1 cellular context compared by ENCODE assay signal in the genomic region with DNA sequence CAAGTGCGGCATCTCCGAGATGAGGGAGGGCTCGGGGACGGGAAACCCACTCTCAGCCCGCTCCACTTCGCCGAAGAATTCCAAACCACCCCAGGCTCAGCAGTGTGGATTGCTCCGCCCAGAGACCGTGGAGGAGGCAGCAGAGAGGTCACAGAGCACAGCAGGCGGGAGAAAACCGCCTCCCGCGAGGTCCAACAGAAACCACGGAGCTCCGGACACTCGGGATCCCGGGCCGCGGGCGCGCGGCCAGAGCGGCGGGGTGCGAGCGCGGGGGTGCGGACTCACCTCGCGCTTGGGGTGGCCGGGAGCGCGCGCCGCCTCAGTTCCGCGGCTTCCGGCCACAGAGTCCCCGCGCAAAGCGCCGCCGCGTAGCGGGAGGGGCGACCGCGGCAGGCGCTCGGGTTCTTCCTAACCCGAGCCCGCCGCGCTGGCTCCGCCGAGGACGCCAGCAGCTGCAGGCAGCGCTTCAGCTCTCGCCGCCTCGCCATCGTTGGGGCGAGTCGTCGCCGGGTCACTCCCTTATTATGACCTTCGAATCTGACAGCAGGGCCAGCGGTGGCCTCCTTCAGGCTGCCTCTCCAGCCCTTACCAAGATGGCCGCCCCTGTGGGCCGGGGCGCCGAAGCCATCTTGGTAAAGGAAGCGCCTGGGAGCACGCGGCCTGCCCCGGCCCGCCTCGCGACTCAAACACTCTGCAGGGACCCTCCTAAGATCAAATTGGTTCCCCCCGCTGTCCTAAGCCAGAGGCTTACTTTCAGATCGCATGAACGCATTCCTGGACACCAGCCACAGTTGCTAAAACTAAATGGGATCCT.
TF ChIP-seq lines count a peak whose summit lies in the region.

A gene (minus strand): TSS at position 106 of the 814 bp plus-strand sequence. CDS start 20,323 bp downstream, outside the sequence.

TF ChIP-seq in HEK293, 187 proteins besides CTCF, POLR2A, EP300 and RAD21 (continued from another document and continues in another):
- TF ChIP-seq REPIN1 (tag by site-specific recombination; IDR thresholded peaks at IDR 0.05; ENCODE audit: low read depth) (0 out of 2 replicates have a peak, but pooled peaks have one; percentile 14), ZNF121 (tag by site-specific recombination; IDR thresholded peaks at IDR 0.05) (0 out of 2 replicates have a peak, but pooled peaks have one; percentile 13), ZNF433 (tag by site-specific recombination; IDR thresholded peaks at IDR 0.05; ENCODE audit: low read depth) (no peak), SP3 (tag by site-specific recombination; IDR thresholded peaks at IDR 0.05) (peak; percentile 77), ZNF548 (tag by site-specific recombination; IDR thresholded peaks at IDR 0.05) (no peak), ZFP69B (tag by site-specific recombination; IDR thresholded peaks at IDR 0.05) (peak; percentile 52), ZBTB20 (tag by site-specific recombination; IDR thresholded peaks at IDR 0.05) (peak; percentile 78; the same call in 1 of the 2 replicates), ZNF391 (tag by site-specific recombination; IDR thresholded peaks at IDR 0.05; ENCODE audit: borderline replicate concordance, low read depth) (no peak), ZNF324 (tag by site-specific recombination; IDR thresholded peaks at IDR 0.05) (peak; percentile 86), ZFP37 (tag by site-specific recombination; IDR thresholded peaks at IDR 0.05) (peak; percentile 28; the same call in 1 of the 2 replicates), ZNF366 (tag by site-specific recombination; conservative IDR thresholded peaks at IDR 0.05) (peak; percentile 40), ZNF830 (tag by site-specific recombination; IDR thresholded peaks at IDR 0.05; ENCODE audit: low read depth) (no peak), ZNF747 (tag by site-specific recombination; IDR thresholded peaks at IDR 0.05) (no peak), HOXA7 (CRISPR knock-in tag; IDR thresholded peaks at IDR 0.05; ENCODE audit: borderline replicate concordance) (no peak), ZNF221 (tag by site-specific recombination; IDR thresholded peaks at IDR 0.05; ENCODE audit: borderline replicate concordance) (no peak), ZBTB8A (tag by site-specific recombination; IDR thresholded peaks at IDR 0.05) (peak; percentile 69; the same call in 1 of the 2 replicates), HOXC10 (CRISPR knock-in tag; IDR thresholded peaks at IDR 0.05) (no peak), ZNF155 (tag by site-specific recombination; IDR thresholded peaks at IDR 0.05) (no peak), ZNF660 (tag by site-specific recombination; IDR thresholded peaks at IDR 0.05) (peak; percentile 87), ZNF404 (tag by site-specific recombination; IDR thresholded peaks at IDR 0.05) (no peak), ZNF473 (tag by site-specific recombination; IDR thresholded peaks at IDR 0.05) (no peak), ZNF658 (tag by site-specific recombination; IDR thresholded peaks at IDR 0.05) (no peak), ZNF48 (tag by site-specific recombination; IDR thresholded peaks at IDR 0.05) (no peak), PRDM1 (tag by site-specific recombination; IDR thresholded peaks at IDR 0.05) (no peak), BCL11A (tag by site-specific recombination; IDR thresholded peaks at IDR 0.05; ENCODE audit: low read depth) (no peak)
- TF ChIP-seq, protein P1, sequence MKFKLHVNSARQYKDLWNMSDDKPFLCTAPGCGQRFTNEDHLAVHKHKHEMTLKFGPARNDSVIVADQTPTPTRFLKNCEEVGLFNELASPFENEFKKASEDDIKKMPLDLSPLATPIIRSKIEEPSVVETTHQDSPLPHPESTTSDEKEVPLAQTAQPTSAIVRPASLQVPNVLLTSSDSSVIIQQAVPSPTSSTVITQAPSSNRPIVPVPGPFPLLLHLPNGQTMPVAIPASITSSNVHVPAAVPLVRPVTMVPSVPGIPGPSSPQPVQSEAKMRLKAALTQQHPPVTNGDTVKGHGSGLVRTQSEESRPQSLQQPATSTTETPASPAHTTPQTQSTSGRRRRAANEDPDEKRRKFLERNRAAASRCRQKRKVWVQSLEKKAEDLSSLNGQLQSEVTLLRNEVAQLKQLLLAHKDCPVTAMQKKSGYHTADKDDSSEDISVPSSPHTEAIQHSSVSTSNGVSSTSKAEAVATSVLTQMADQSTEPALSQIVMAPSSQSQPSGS (tag by site-specific recombination; IDR thresholded peaks at IDR 0.05; ENCODE audit: low read depth), result no peak
- TF ChIP-seq, protein P2, sequence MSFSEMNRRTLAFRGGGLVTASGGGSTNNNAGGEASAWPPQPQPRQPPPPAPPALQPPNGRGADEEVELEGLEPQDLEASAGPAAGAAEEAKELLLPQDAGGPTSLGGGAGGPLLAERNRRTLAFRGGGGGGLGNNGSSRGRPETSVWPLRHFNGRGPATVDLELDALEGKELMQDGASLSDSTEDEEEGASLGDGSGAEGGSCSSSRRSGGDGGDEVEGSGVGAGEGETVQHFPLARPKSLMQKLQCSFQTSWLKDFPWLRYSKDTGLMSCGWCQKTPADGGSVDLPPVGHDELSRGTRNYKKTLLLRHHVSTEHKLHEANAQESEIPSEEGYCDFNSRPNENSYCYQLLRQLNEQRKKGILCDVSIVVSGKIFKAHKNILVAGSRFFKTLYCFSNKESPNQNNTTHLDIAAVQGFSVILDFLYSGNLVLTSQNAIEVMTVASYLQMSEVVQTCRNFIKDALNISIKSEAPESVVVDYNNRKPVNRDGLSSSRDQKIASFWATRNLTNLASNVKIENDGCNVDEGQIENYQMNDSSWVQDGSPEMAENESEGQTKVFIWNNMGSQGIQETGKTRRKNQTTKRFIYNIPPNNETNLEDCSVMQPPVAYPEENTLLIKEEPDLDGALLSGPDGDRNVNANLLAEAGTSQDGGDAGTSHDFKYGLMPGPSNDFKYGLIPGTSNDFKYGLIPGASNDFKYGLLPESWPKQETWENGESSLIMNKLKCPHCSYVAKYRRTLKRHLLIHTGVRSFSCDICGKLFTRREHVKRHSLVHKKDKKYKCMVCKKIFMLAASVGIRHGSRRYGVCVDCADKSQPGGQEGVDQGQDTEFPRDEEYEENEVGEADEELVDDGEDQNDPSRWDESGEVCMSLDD (tag by site-specific recombination; IDR thresholded peaks at IDR 0.05), result peak; percentile 65; the same call in 1 of the 2 replicates
- TF ChIP-seq, protein P3, sequence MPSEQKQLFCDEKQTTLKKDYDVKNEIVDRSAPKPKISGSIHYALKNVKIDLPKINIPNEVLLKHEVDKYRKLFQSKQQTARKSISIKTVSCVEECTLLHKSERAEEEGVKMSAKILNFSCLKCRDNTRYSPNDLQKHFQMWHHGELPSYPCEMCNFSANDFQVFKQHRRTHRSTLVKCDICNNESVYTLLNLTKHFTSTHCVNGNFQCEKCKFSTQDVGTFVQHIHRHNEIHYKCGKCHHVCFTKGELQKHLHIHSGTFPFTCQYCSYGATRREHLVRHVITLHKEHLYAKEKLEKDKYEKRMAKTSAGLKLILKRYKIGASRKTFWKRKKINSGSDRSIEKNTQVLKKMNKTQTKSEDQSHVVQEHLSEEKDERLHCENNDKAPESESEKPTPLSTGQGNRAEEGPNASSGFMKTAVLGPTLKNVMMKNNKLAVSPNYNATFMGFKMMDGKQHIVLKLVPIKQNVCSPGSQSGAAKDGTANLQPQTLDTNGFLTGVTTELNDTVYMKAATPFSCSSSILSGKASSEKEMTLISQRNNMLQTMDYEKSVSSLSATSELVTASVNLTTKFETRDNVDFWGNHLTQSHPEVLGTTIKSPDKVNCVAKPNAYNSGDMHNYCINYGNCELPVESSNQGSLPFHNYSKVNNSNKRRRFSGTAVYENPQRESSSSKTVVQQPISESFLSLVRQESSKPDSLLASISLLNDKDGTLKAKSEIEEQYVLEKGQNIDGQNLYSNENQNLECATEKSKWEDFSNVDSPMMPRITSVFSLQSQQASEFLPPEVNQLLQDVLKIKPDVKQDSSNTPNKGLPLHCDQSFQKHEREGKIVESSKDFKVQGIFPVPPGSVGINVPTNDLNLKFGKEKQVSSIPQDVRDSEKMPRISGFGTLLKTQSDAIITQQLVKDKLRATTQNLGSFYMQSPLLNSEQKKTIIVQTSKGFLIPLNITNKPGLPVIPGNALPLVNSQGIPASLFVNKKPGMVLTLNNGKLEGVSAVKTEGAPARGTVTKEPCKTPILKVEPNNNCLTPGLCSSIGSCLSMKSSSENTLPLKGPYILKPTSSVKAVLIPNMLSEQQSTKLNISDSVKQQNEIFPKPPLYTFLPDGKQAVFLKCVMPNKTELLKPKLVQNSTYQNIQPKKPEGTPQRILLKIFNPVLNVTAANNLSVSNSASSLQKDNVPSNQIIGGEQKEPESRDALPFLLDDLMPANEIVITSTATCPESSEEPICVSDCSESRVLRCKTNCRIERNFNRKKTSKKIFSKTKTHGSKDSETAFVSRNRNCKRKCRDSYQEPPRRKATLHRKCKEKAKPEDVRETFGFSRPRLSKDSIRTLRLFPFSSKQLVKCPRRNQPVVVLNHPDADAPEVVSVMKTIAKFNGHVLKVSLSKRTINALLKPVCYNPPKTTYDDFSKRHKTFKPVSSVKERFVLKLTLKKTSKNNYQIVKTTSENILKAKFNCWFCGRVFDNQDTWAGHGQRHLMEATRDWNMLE (tag by site-specific recombination; conservative IDR thresholded peaks at IDR 0.05; ENCODE audit: low read depth), result peak; percentile 83
- TF ChIP-seq, protein P4, sequence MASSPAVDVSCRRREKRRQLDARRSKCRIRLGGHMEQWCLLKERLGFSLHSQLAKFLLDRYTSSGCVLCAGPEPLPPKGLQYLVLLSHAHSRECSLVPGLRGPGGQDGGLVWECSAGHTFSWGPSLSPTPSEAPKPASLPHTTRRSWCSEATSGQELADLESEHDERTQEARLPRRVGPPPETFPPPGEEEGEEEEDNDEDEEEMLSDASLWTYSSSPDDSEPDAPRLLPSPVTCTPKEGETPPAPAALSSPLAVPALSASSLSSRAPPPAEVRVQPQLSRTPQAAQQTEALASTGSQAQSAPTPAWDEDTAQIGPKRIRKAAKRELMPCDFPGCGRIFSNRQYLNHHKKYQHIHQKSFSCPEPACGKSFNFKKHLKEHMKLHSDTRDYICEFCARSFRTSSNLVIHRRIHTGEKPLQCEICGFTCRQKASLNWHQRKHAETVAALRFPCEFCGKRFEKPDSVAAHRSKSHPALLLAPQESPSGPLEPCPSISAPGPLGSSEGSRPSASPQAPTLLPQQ (tag by site-specific recombination; IDR thresholded peaks at IDR 0.05), result peak; percentile 69
- TF ChIP-seq, protein P5, sequence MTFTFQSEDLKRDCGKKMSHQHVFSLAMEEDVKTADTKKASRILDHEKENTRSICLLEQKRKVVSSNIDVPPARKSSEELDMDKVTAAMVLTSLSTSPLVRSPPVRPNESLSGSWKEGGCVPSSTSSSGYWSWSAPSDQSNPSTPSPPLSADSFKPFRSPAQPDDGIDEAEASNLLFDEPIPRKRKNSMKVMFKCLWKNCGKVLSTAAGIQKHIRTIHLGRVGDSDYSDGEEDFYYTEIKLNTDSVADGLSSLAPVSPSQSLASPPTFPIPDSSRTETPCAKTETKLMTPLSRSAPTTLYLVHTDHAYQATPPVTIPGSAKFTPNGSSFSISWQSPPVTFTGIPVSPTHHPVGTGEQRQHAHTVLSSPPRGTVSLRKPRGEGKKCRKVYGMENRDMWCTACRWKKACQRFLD (tag by site-specific recombination; IDR thresholded peaks at IDR 0.05), result no peak
- TF ChIP-seq, protein P6, sequence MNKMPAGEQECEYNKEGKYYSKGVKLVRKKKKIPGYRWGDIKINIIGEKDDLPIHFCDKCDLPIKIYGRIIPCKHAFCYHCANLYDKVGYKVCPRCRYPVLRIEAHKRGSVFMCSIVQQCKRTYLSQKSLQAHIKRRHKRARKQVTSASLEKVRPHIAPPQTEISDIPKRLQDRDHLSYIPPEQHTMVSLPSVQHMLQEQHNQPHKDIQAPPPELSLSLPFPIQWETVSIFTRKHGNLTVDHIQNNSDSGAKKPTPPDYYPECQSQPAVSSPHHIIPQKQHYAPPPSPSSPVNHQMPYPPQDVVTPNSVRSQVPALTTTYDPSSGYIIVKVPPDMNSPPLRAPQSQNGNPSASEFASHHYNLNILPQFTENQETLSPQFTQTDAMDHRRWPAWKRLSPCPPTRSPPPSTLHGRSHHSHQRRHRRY (tag by site-specific recombination; IDR thresholded peaks at IDR 0.05), result no peak
- TF ChIP-seq, protein P7, sequence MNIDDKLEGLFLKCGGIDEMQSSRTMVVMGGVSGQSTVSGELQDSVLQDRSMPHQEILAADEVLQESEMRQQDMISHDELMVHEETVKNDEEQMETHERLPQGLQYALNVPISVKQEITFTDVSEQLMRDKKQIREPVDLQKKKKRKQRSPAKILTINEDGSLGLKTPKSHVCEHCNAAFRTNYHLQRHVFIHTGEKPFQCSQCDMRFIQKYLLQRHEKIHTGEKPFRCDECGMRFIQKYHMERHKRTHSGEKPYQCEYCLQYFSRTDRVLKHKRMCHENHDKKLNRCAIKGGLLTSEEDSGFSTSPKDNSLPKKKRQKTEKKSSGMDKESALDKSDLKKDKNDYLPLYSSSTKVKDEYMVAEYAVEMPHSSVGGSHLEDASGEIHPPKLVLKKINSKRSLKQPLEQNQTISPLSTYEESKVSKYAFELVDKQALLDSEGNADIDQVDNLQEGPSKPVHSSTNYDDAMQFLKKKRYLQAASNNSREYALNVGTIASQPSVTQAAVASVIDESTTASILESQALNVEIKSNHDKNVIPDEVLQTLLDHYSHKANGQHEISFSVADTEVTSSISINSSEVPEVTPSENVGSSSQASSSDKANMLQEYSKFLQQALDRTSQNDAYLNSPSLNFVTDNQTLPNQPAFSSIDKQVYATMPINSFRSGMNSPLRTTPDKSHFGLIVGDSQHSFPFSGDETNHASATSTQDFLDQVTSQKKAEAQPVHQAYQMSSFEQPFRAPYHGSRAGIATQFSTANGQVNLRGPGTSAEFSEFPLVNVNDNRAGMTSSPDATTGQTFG (tag by site-specific recombination; IDR thresholded peaks at IDR 0.05; ENCODE audit: borderline replicate concordance), result no peak
- TF ChIP-seq, protein P8, sequence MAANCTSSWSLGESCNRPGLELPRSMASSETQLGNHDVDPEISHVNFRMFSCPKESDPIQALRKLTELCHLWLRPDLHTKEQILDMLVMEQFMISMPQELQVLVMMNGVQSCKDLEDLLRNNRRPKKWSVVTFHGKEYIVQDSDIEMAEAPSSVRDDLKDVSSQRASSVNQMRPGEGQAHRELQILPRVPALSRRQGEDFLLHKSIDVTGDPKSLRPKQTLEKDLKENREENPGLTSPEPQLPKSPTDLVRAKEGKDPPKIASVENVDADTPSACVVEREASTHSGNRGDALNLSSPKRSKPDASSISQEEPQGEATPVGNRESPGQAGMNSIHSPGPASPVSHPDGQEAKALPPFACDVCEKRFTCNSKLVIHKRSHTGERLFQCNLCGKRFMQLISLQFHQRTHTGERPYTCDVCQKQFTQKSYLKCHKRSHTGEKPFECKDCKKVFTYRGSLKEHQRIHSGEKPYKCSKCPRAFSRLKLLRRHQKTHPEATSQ (tag by site-specific recombination; IDR thresholded peaks at IDR 0.05), result peak; percentile 100
